In genomic region chr20:41782255-41782654, GRCh38 we compare ENCODE assay signal across 18 cellular contexts.
DNase-seq lines count a peak whose midpoint lies in the region; TF ChIP-seq lines count a peak whose summit lies in the region.
"Had no signal": no experiment of that assay in that cellular context is flagged by ENCODE, and none has a peak within 500 bp of the region (broad histone marks: within the 10 kb centered on the region; RNA-seq: fewer than 3 reads in every experiment).

No MANE protein-coding gene starts in this region.

- peak overlapping the region; percentile 9 for H2AFZ ChIP-seq in parathyroid adenoma
- H2AFZ ChIP-seq: GM23248 had no signal

- no peaks in the 10 kb centered on the region for H3K27me3 ChIP-seq in parathyroid adenoma (ENCODE audit: control insufficient read depth, insufficient read depth, low read length)
- no peaks in the 10 kb centered on the region for H3K27me3 ChIP-seq in BE2C
- H3K27me3 ChIP-seq: BLaER1 treated with 17β-estradiol and CSF1 and Interleukin-3, amounts not matched to agents 10 nM and 100 nM had no signal

- DNase-seq in NCI-H345 (lab: John Stamatoyannopoulos, UW) (peak; percentile 21), NCI-H345 treated with DMSO at 0.1 percent for 48 hours (lab: John Stamatoyannopoulos, UW; ENCODE audit: unreplicated experiment) (no peak), islet precursor cell (peak; percentile 43), BE2C (no peak), NCI-H2107 treated with DMSO at 0.1 percent for 48 hours (lab: John Stamatoyannopoulos, UW; ENCODE audit: unreplicated experiment) (no peak), hypothalamus (lab: John Stamatoyannopoulos, UW) (no peak)
- DNase-seq in stimulated activated CD4-positive, alpha-beta T cell treated with anti-CD3 and anti-CD28 coated beads, Interleukin-1b, Interleukin-23, amount 100 ng/mL, for 48 hours: no peak
- DNase-seq: CD4-positive, alpha-beta T cell; CD8-positive, alpha-beta memory T cell; DMS 273 treated with DMSO at 0.1 percent for 48 hours; DMS79 treated with DMSO at 0.1 percent for 48 hours; GF-D8; GM23248; H7; HCEC 1CT had no signal

- H3K4me2 ChIP-seq in parathyroid adenoma (ENCODE audit: low read length): no peak overlapping the region
- H3K4me2 ChIP-seq: BLaER1 treated with 17β-estradiol and CSF1 and Interleukin-3, amounts not matched to agents 10 nM and 100 nM had no signal

- H3K4me3 ChIP-seq in parathyroid adenoma (ENCODE audit: low read depth, low read length): no peak overlapping the region
- no peak overlapping the region for H3K4me3 ChIP-seq in BE2C (ENCODE audit: low read depth, low read length)
- H3K4me3 ChIP-seq: BLaER1 treated with 17β-estradiol and CSF1 and Interleukin-3, amounts not matched to agents 10 nM and 100 nM; GM23248 had no signal

- no peaks in the 10 kb centered on the region for H3K79me2 ChIP-seq in parathyroid adenoma

- H3K9ac ChIP-seq in parathyroid adenoma: no peak overlapping the region
- H3K9ac ChIP-seq: BLaER1 treated with 17β-estradiol and CSF1 and Interleukin-3, amounts not matched to agents 10 nM and 100 nM; GM23248 had no signal

- H3K27ac ChIP-seq in parathyroid adenoma: peak overlapping the region; percentile 55
- H3K27ac ChIP-seq: 22Rv1; BLaER1 treated with 17β-estradiol and CSF1 and Interleukin-3, amounts not matched to agents 10 nM and 100 nM; GM23248 had no signal

- H3K4me1 ChIP-seq in parathyroid adenoma: peaks cover 20% of the 10 kb centered on the region
- no peaks in the 10 kb centered on the region for H3K4me1 ChIP-seq in BE2C
- H3K4me1 ChIP-seq: BLaER1 treated with 17β-estradiol and CSF1 and Interleukin-3, amounts not matched to agents 10 nM and 100 nM had no signal

- no peaks in the 10 kb centered on the region for H3K36me3 ChIP-seq in parathyroid adenoma (ENCODE audit: control insufficient read depth, insufficient read depth, low read length)
- no peaks in the 10 kb centered on the region for H3K36me3 ChIP-seq in BE2C
- H3K36me3 ChIP-seq: BLaER1 treated with 17β-estradiol and CSF1 and Interleukin-3, amounts not matched to agents 10 nM and 100 nM had no signal

- no peaks in the 10 kb centered on the region for H3K9me3 ChIP-seq in parathyroid adenoma (ENCODE audit: control insufficient read depth, low read length)
- H3K9me3 ChIP-seq in BE2C: no peaks in the 10 kb centered on the region

- TF ChIP-seq CTCF in parathyroid adenoma (IDR thresholded peaks at IDR 0.05): no peak
- TF ChIP-seq CTCF in BE2C (IDR thresholded peaks at IDR 0.05; ENCODE audit: low read depth, low read length): no peak

Comparison
In these comparisons a context has a peak if more than half of its experiments do, and no peak if none do; other contexts are left out.
1. DNase-seq: peak in NCI-H345 (single experiment) and islet precursor cell (single experiment); none in NCI-H345 treated with DMSO at 0.1 percent for 48 hours (single experiment), stimulated activated CD4-positive, alpha-beta T cell treated with anti-CD3 and anti-CD28 coated beads, Interleukin-1b, Interleukin-23, amount 100 ng/mL, for 48 hours (single experiment), BE2C (single experiment), NCI-H2107 treated with DMSO at 0.1 percent for 48 hours (single experiment) and hypothalamus (0 of 51).